ENCODE assay signal across 10 cellular contexts in the genomic region with DNA sequence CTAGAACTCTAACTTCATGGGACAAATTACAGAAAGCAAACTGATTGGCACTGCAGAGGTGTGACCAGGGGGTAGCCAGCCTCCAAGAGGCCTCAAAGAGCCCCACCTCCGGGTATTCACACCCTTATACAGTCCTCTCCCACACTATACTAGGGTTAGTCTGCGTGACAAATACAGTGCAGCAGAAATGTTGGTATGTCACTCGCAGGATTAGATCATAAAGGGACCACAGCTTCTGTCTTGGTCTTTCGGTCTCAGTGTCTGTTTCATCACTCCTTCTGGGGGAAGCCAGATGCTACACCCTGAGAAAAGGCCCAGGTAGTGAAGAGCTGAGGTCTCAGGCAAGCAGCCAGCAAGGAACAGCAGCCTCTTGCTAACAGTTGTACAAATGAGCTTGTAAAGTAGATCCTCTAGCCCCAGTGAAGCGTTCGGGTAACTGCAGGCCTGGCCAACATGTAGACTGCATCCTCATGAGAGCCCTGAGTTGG.
A peak's percentile ranks its signal among the peaks of the same experiment; 100 is the strongest.
DNase-seq lines count a peak whose midpoint lies in the region; ATAC-seq and TF ChIP-seq lines count a peak whose summit lies in the region.
"Had no signal": no experiment of that assay in that cellular context is flagged by ENCODE, and none has a peak within 500 bp of the region (broad histone marks: within the 10 kb centered on the region; RNA-seq: fewer than 3 reads in every experiment).

No MANE protein-coding gene starts in this region.

- H3K4me3 Mint-ChIP-seq in activated T-cell treated with anti-CD3 and anti-CD28 coated beads, Interleukin-2, amount 50 U/mL, for 4 hours, result no peak overlapping the region
- H3K4me3 Mint-ChIP-seq in stimulated activated memory B cell treated with anti-CD40 and anti-IgM and Interleukin-4, amounts not matched to agents 10 μg/mL and 1 μg/mL and 100 μg/mL, for 72 hours, result no peak overlapping the region

- TF ChIP-seq POLR2A in Peyer's patch (IDR thresholded peaks at IDR 0.05), result no peak

- no peak overlapping the region for H3K27ac Mint-ChIP-seq in stimulated activated memory B cell treated with anti-CD40 and anti-IgM and Interleukin-4, amounts not matched to agents 10 μg/mL and 1 μg/mL and 100 μg/mL, for 72 hours

- peak; percentile 89 for ATAC-seq in HG02852 (IDR thresholded peaks at IDR 0.05; ENCODE audit: unreplicated experiment)
- ATAC-seq in activated T-cell treated with anti-CD3 and anti-CD28 coated beads, Interleukin-2, amount 50 U/mL, for 4 hours, result peak; percentile 96
- peak; percentile 58 for ATAC-seq in stimulated activated memory B cell treated with anti-CD40 and anti-IgM and Interleukin-4, amounts not matched to agents 10 μg/mL and 1 μg/mL and 100 μg/mL, for 72 hours

- no peaks in the 10 kb centered on the region for H3K27me3 Mint-ChIP-seq in activated T-cell treated with anti-CD3 and anti-CD28 coated beads, Interleukin-2, amount 50 U/mL, for 4 hours (ENCODE audit: low read depth)
- no peaks in the 10 kb centered on the region for H3K27me3 Mint-ChIP-seq in stimulated activated memory B cell treated with anti-CD40 and anti-IgM and Interleukin-4, amounts not matched to agents 10 μg/mL and 1 μg/mL and 100 μg/mL, for 72 hours

- DNase-seq in activated CD4-positive, alpha-beta T cell treated with anti-CD3 and anti-CD28 coated beads for 48 hours, result peak; percentile 63
- no peak for DNase-seq in activated CD4-positive, alpha-beta T cell treated with anti-CD3 and anti-CD28 coated beads, Interleukin-2, amount 50 U/mL, for 1 hour
- no peak for DNase-seq in activated T-cell treated with anti-CD3 and anti-CD28 coated beads, Interleukin-2, amount 50 U/mL, for 4 hours
- DNase-seq in Peyer's patch, result no peak
- no peak for DNase-seq in right atrium auricular region (ENCODE audit: low spot score)
- DNase-seq in RKO (ENCODE audit: low spot score), result no peak
- DNase-seq: ovary, T1000 had no signal

- no peak for TF ChIP-seq CTCF in Peyer's patch (IDR thresholded peaks at IDR 0.05)
- no peak for TF ChIP-seq CTCF in right atrium auricular region (IDR thresholded peaks at IDR 0.05)

- H3K27me3 ChIP-seq in Peyer's patch (no peaks in the 10 kb centered on the region), right atrium auricular region (no peaks in the 10 kb centered on the region)
- H3K27me3 ChIP-seq: ovary had no signal

- no peak overlapping the region for H3K4me3 ChIP-seq in Peyer's patch
- no peak overlapping the region for H3K4me3 ChIP-seq in right atrium auricular region
- H3K4me3 ChIP-seq: ovary had no signal

- H3K9me3 ChIP-seq in Peyer's patch (no peaks in the 10 kb centered on the region), right atrium auricular region (no peaks in the 10 kb centered on the region)
- H3K9me3 ChIP-seq: ovary had no signal

- H3K4me1 ChIP-seq in Peyer's patch (no peaks in the 10 kb centered on the region), right atrium auricular region (peaks cover 0 to 14% of the 10 kb centered on the region in 2 donors)

- H3K36me3 Mint-ChIP-seq in activated T-cell treated with anti-CD3 and anti-CD28 coated beads, Interleukin-2, amount 50 U/mL, for 4 hours (ENCODE audit: insufficient read depth), result peaks cover 43% of the 10 kb centered on the region
- H3K36me3 Mint-ChIP-seq in stimulated activated memory B cell treated with anti-CD40 and anti-IgM and Interleukin-4, amounts not matched to agents 10 μg/mL and 1 μg/mL and 100 μg/mL, for 72 hours, result peaks cover 54% of the 10 kb centered on the region

- H3K36me3 ChIP-seq in Peyer's patch, result peaks cover 0 to 66% (median 0%) of the 10 kb centered on the region in 3 donors
- H3K36me3 ChIP-seq in right atrium auricular region, result peaks cover 90% of the 10 kb centered on the region
- H3K36me3 ChIP-seq: ovary had no signal

- no peaks in the 10 kb centered on the region for H3K9me3 Mint-ChIP-seq in activated T-cell treated with anti-CD3 and anti-CD28 coated beads, Interleukin-2, amount 50 U/mL, for 4 hours
- no peaks in the 10 kb centered on the region for H3K9me3 Mint-ChIP-seq in stimulated activated memory B cell treated with anti-CD40 and anti-IgM and Interleukin-4, amounts not matched to agents 10 μg/mL and 1 μg/mL and 100 μg/mL, for 72 hours

- no peak overlapping the region for H3K27ac ChIP-seq in Peyer's patch
- no peak overlapping the region for H3K27ac ChIP-seq in right atrium auricular region
- H3K27ac ChIP-seq: ovary had no signal

- peaks cover 32% of the 10 kb centered on the region for H3K4me1 Mint-ChIP-seq in activated T-cell treated with anti-CD3 and anti-CD28 coated beads, Interleukin-2, amount 50 U/mL, for 4 hours (ENCODE audit: low read depth)
- no peaks in the 10 kb centered on the region for H3K4me1 Mint-ChIP-seq in stimulated activated memory B cell treated with anti-CD40 and anti-IgM and Interleukin-4, amounts not matched to agents 10 μg/mL and 1 μg/mL and 100 μg/mL, for 72 hours
